In genomic region chr5:115544371-115545064, GRCh38 we compare ENCODE assay signal across 1 cellular context.
TF ChIP-seq lines count a peak whose summit lies in the region.

A gene with protein sequence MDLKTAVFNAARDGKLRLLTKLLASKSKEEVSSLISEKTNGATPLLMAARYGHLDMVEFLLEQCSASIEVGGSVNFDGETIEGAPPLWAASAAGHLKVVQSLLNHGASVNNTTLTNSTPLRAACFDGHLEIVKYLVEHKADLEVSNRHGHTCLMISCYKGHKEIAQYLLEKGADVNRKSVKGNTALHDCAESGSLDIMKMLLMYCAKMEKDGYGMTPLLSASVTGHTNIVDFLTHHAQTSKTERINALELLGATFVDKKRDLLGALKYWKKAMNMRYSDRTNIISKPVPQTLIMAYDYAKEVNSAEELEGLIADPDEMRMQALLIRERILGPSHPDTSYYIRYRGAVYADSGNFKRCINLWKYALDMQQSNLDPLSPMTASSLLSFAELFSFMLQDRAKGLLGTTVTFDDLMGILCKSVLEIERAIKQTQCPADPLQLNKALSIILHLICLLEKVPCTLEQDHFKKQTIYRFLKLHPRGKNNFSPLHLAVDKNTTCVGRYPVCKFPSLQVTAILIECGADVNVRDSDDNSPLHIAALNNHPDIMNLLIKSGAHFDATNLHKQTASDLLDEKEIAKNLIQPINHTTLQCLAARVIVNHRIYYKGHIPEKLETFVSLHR (minus strand): TSS chr5:115544775. CDS start chr5:115543493, 1,282 bp downstream.

TF ChIP-seq in HepG2, 621 proteins besides CTCF, POLR2A, EP300 and RAD21 (continued from another document and continues in another):
- TF ChIP-seq KIAA2018 (CRISPR knock-in tag; IDR thresholded peaks at IDR 0.05; ENCODE audit: borderline replicate concordance) = 0 out of 2 replicates have a peak, but pooled peaks have one; percentile 42
- TF ChIP-seq RERE (CRISPR knock-in tag; IDR thresholded peaks at IDR 0.05; ENCODE audit: low read depth) = no peak
- TF ChIP-seq ATF2 (CRISPR knock-in tag; IDR thresholded peaks at IDR 0.05) = peak; percentile 78
- no peak for TF ChIP-seq TEAD2 (CRISPR knock-in tag; IDR thresholded peaks at IDR 0.05)
- TF ChIP-seq, protein P1, sequence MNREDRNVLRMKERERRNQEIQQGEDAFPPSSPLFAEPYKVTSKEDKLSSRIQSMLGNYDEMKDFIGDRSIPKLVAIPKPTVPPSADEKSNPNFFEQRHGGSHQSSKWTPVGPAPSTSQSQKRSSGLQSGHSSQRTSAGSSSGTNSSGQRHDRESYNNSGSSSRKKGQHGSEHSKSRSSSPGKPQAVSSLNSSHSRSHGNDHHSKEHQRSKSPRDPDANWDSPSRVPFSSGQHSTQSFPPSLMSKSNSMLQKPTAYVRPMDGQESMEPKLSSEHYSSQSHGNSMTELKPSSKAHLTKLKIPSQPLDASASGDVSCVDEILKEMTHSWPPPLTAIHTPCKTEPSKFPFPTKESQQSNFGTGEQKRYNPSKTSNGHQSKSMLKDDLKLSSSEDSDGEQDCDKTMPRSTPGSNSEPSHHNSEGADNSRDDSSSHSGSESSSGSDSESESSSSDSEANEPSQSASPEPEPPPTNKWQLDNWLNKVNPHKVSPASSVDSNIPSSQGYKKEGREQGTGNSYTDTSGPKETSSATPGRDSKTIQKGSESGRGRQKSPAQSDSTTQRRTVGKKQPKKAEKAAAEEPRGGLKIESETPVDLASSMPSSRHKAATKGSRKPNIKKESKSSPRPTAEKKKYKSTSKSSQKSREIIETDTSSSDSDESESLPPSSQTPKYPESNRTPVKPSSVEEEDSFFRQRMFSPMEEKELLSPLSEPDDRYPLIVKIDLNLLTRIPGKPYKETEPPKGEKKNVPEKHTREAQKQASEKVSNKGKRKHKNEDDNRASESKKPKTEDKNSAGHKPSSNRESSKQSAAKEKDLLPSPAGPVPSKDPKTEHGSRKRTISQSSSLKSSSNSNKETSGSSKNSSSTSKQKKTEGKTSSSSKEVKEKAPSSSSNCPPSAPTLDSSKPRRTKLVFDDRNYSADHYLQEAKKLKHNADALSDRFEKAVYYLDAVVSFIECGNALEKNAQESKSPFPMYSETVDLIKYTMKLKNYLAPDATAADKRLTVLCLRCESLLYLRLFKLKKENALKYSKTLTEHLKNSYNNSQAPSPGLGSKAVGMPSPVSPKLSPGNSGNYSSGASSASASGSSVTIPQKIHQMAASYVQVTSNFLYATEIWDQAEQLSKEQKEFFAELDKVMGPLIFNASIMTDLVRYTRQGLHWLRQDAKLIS (CRISPR knock-in tag; IDR thresholded peaks at IDR 0.05) = no peak
- TF ChIP-seq NFATC3 (CRISPR knock-in tag; IDR thresholded peaks at IDR 0.05) = no peak
- TF ChIP-seq RBM39 (IDR thresholded peaks at IDR 0.05; ENCODE audit: low read depth, low read length, poor library complexity, severe bottlenecking) = peak; percentile 67
- 0 out of 2 replicates have a peak, but pooled peaks have one; percentile 50 for TF ChIP-seq BRCA1 (CRISPR knock-in tag; IDR thresholded peaks at IDR 0.05)
- TF ChIP-seq KLF13 (CRISPR knock-in tag; IDR thresholded peaks at IDR 0.05) = no peak
- TF ChIP-seq ZNF205 (CRISPR knock-in tag; IDR thresholded peaks at IDR 0.05) = peak; percentile 62; the same call in 1 of the 2 replicates
- no peak for TF ChIP-seq MNT (IDR thresholded peaks at IDR 0.05)
- no peak for TF ChIP-seq REXO4 (CRISPR knock-in tag; IDR thresholded peaks at IDR 0.05; ENCODE audit: borderline replicate concordance)
- peak; percentile 34; the same call in 1 of the 2 replicates for TF ChIP-seq FOXC1 (CRISPR knock-in tag; IDR thresholded peaks at IDR 0.05; ENCODE audit: borderline replicate concordance)
- peak; percentile 76 for TF ChIP-seq MAX (IDR thresholded peaks at IDR 0.05)
- no peak for TF ChIP-seq BCLAF1 (IDR thresholded peaks at IDR 0.05)
